Comparison of ENCODE assay signal across 2 cellular contexts in genomic region chr7:100728196-100728595, GRCh38.
TF ChIP-seq lines count a peak whose summit lies in the region.

No MANE protein-coding gene starts in this region.

TF ChIP-seq in HEK293, 187 proteins besides CTCF, POLR2A, EP300 and RAD21:
- TF ChIP-seq PRDM1 (tag by site-specific recombination; IDR thresholded peaks at IDR 0.05), result peak; percentile 34; the same call in 1 of the 2 replicates
- no peak for TF ChIP-seq ZNF654 (tag by site-specific recombination; IDR thresholded peaks at IDR 0.05; ENCODE audit: low read depth)

TF ChIP-seq in H1, 55 proteins besides CTCF, POLR2A, EP300 and RAD21:
- TF ChIP-seq ATF3 (IDR thresholded peaks at IDR 0.05; ENCODE audit: insufficient read depth, low read depth, low read length) (no peak), KDM4A (IDR thresholded peaks at IDR 0.05; ENCODE audit: low read depth, low read length, severe bottlenecking) (no peak), RXRA (IDR thresholded peaks at IDR 0.05; ENCODE audit: insufficient read depth, low read depth, low read length) (no peak), RNF2 (IDR thresholded peaks at IDR 0.05; ENCODE audit: borderline replicate concordance, low read depth, low read length, missing control alignments, poor library complexity, severe bottlenecking) (no peak), CBX8 (IDR thresholded peaks at IDR 0.05; ENCODE audit: borderline replicate concordance, low read depth, low read length) (no peak), SAP30 (IDR thresholded peaks at IDR 0.05; ENCODE audit: insufficient read depth, insufficient replicate concordance, low read length) (no peak), SP4 (IDR thresholded peaks at IDR 0.05; ENCODE audit: low read length) (no peak), TAF1 (IDR thresholded peaks at IDR 0.05; ENCODE audit: low read depth, low read length) (no peak), TEAD4 (IDR thresholded peaks at IDR 0.05; ENCODE audit: low read depth, low read length) (no peak), SIX5 (IDR thresholded peaks at IDR 0.05; ENCODE audit: low read depth, low read length) (no peak), BACH1 (IDR thresholded peaks at IDR 0.05; ENCODE audit: low read length) (no peak), ZNF274 (IDR thresholded peaks at IDR 0.05; ENCODE audit: borderline replicate concordance, extremely low read depth, low read length) (no peak), USF2 (IDR thresholded peaks at IDR 0.05; ENCODE audit: low read length) (no peak), EZH2 (IDR thresholded peaks at IDR 0.05; ENCODE audit: low read depth, low read length, severe bottlenecking) (no peak), MAFK (IDR thresholded peaks at IDR 0.05; ENCODE audit: low read depth, low read length) (no peak), TCF12 (IDR thresholded peaks at IDR 0.05; ENCODE audit: low read depth, low read length) (no peak)
